In the genomic region with DNA sequence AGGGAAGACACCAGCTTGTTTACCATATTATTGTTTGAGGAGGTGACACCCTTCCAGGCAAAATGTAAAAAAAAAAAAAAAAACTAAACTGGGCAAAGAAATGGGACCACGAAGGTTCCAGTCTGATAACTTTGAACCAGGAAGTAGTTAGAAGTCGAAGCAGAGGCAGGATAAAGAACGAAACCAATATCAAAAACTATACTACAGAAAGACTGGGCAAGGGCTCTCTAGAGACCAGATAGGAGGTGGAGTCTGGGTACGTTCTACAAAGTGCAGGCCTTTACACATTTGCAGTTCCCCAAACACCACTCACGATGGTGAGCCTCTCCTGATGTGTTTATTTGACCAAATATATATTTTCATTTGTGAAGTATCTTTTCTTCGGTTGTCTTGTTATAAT, we compare ENCODE assay signal across 1 cellular context.
TF ChIP-seq lines count a peak whose summit lies in the region.

No MANE protein-coding gene starts in this region.

TF ChIP-seq in GM12878, 131 proteins besides CTCF, POLR2A, EP300 and RAD21 (continued from another document):
- TF ChIP-seq, protein P1, sequence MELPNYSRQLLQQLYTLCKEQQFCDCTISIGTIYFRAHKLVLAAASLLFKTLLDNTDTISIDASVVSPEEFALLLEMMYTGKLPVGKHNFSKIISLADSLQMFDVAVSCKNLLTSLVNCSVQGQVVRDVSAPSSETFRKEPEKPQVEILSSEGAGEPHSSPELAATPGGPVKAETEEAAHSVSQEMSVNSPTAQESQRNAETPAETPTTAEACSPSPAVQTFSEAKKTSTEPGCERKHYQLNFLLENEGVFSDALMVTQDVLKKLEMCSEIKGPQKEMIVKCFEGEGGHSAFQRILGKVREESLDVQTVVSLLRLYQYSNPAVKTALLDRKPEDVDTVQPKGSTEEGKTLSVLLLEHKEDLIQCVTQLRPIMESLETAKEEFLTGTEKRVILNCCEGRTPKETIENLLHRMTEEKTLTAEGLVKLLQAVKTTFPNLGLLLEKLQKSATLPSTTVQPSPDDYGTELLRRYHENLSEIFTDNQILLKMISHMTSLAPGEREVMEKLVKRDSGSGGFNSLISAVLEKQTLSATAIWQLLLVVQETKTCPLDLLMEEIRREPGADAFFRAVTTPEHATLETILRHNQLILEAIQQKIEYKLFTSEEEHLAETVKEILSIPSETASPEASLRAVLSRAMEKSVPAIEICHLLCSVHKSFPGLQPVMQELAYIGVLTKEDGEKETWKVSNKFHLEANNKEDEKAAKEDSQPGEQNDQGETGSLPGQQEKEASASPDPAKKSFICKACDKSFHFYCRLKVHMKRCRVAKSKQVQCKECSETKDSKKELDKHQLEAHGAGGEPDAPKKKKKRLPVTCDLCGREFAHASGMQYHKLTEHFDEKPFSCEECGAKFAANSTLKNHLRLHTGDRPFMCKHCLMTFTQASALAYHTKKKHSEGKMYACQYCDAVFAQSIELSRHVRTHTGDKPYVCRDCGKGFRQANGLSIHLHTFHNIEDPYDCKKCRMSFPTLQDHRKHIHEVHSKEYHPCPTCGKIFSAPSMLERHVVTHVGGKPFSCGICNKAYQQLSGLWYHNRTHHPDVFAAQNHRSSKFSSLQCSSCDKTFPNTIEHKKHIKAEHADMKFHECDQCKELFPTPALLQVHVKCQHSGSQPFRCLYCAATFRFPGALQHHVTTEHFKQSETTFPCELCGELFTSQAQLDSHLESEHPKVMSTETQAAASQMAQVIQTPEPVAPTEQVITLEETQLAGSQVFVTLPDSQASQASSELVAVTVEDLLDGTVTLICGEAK (IDR thresholded peaks at IDR 0.05; ENCODE audit: borderline replicate concordance), result no peak
- TF ChIP-seq PML (IDR thresholded peaks at IDR 0.05; ENCODE audit: low read length) (no peak), RFX5 (IDR thresholded peaks at IDR 0.05; ENCODE audit: low read depth, low read length) (no peak)
- TF ChIP-seq, protein P2, sequence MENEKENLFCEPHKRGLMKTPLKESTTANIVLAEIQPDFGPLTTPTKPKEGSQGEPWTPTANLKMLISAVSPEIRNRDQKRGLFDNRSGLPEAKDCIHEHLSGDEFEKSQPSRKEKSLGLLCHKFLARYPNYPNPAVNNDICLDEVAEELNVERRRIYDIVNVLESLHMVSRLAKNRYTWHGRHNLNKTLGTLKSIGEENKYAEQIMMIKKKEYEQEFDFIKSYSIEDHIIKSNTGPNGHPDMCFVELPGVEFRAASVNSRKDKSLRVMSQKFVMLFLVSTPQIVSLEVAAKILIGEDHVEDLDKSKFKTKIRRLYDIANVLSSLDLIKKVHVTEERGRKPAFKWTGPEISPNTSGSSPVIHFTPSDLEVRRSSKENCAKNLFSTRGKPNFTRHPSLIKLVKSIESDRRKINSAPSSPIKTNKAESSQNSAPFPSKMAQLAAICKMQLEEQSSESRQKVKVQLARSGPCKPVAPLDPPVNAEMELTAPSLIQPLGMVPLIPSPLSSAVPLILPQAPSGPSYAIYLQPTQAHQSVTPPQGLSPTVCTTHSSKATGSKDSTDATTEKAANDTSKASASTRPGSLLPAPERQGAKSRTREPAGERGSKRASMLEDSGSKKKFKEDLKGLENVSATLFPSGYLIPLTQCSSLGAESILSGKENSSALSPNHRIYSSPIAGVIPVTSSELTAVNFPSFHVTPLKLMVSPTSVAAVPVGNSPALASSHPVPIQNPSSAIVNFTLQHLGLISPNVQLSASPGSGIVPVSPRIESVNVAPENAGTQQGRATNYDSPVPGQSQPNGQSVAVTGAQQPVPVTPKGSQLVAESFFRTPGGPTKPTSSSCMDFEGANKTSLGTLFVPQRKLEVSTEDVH (IDR thresholded peaks at IDR 0.05; ENCODE audit: low read depth, partially characterized antibody), result no peak
